ENCODE assay signal across 27 cellular contexts in the genomic region with DNA sequence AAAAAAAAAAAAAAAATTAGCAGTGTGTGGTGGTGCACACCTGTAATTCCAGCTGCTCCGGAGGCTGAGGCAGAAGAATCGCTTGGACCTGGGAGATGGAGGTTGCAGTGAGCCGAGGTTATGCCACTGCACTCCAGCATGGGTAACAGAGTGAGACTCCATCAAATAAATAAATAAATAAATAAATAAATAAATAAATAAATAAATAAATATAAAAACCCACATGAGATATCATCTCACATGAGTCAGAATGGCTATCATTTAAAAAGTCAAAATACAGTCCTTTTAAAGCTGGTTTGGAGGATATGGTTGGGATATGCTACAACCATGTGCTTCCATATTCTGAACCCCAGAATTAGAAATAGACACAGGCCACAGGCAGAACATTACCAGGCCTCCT.
"Had no signal": no experiment of that assay in that cellular context is flagged by ENCODE, and none has a peak within 500 bp of the region (broad histone marks: within the 10 kb centered on the region; RNA-seq: fewer than 3 reads in every experiment).

No MANE protein-coding gene starts in this region.

- DNase-seq: colonic mucosa; cortex of kidney; dermis blood vessel endothelial cell; dorsolateral prefrontal cortex; effector CD4-positive, alpha-beta T cell; effector CD8-positive, alpha-beta T cell; effector memory CD4-positive, alpha-beta T cell; effector memory CD8-positive, alpha-beta T cell; erythroblast; esophagus squamous epithelium; foreskin fibroblast; foreskin keratinocyte; foreskin melanocyte; gastrocnemius medialis; glutamatergic neuron; head of caudate nucleus; heart left ventricle; heart right ventricle had no signal

- H3K27me3 ChIP-seq: colonic mucosa, foreskin keratinocyte, gastrocnemius medialis, heart left ventricle had no signal

- ATAC-seq: effector memory CD8-positive, alpha-beta T cell; esophagus mucosa; foreskin keratinocyte; gastrocnemius medialis; gastroesophageal sphincter; heart left ventricle; heart right ventricle had no signal

- H3K9me3 ChIP-seq: colonic mucosa, esophagus squamous epithelium, gastrocnemius medialis, gastroesophageal sphincter had no signal

- H3K4me1 ChIP-seq: colonic mucosa, esophagus muscularis mucosa, esophagus squamous epithelium, foreskin keratinocyte, gastrocnemius medialis, gastroesophageal sphincter, heart left ventricle, heart right ventricle had no signal

- H3K4me3 ChIP-seq: colonic mucosa, coronary artery, dorsolateral prefrontal cortex, esophagus muscularis mucosa, esophagus squamous epithelium, gastrocnemius medialis, gastroesophageal sphincter, heart left ventricle, heart right ventricle had no signal

- H3K27ac ChIP-seq: colonic mucosa, coronary artery, dorsolateral prefrontal cortex, epithelial cell of prostate, esophagus muscularis mucosa, esophagus squamous epithelium, foreskin keratinocyte, gastrocnemius medialis, gastroesophageal sphincter, heart left ventricle, heart right ventricle had no signal

- FAIRE-seq: colon, endometrium, endothelial cell of umbilical vein, frontal cortex had no signal

- H3K36me3 ChIP-seq: colonic mucosa, esophagus muscularis mucosa, esophagus squamous epithelium, gastrocnemius medialis, gastroesophageal sphincter, heart left ventricle, heart right ventricle had no signal
